14 cellular contexts compared by ENCODE assay signal in genomic region chr3:195467641-195468390, GRCh38. TPM values are rescaled to one million over a fixed set of nuclear protein-coding genes. Genes with fewer than 3 reads are reported as not detected.
DNase-seq lines count a peak whose midpoint lies in the region; ATAC-seq and TF ChIP-seq lines count a peak whose summit lies in the region.
"Had no signal": no experiment of that assay in that cellular context is flagged by ENCODE, and none has a peak within 500 bp of the region (broad histone marks: within the 10 kb centered on the region; RNA-seq: fewer than 3 reads in every experiment).

No MANE protein-coding gene starts in this region.

- no peaks in the 10 kb centered on the region for H3K36me3 Mint-ChIP-seq in activated naive CD4-positive, alpha-beta T cell treated with anti-CD3 and anti-CD28 coated beads for 36 hours (ENCODE audit: low read depth)
- H3K36me3 Mint-ChIP-seq in T-helper 1 cell treated with Interleukin-12 subunit alpha and Interleukin-12 subunit beta and Interleukin-4 antibody, amounts not matched to agents 30 μg/mL and 1 μg/mL, for 36 hours (ENCODE audit: low read depth) = peaks cover 9% of the 10 kb centered on the region

- CTCF ChIA-PET in activated naive CD4-positive, alpha-beta T cell treated with anti-CD3 and anti-CD28 coated beads for 36 hours (lab: Charles Lee) = no interaction called here

- intact Hi-C loops in activated naive CD4-positive, alpha-beta T cell treated with anti-CD3 and anti-CD28 coated beads for 36 hours (cut with micrococcal nuclease) = no loop called here

- H3K4me3 Mint-ChIP-seq in activated naive CD4-positive, alpha-beta T cell treated with anti-CD3 and anti-CD28 coated beads for 36 hours = no peak overlapping the region
- peak overlapping the region; percentile 20 for H3K4me3 Mint-ChIP-seq in T-helper 1 cell treated with Interleukin-12 subunit alpha and Interleukin-12 subunit beta and Interleukin-4 antibody, amounts not matched to agents 30 μg/mL and 1 μg/mL, for 36 hours

- H3K4me1 ChIP-seq in effector memory CD4-positive, alpha-beta T cell (ENCODE audit: control insufficient read depth, insufficient read depth, low read length, poor library complexity, severe bottlenecking) = no peaks in the 10 kb centered on the region

- DNase-seq in activated naive CD4-positive, alpha-beta T cell treated with anti-CD3 and anti-CD28 coated beads for 36 hours = no peak
- DNase-seq in activated naive CD4-positive, alpha-beta T cell treated with anti-CD3 and anti-CD28 coated beads, Interleukin-2, amount 50 U/mL, for 16 hours = no peak
- DNase-seq in epithelial cell of esophagus (ENCODE audit: low read depth) = peak; percentile 37
- no peak for DNase-seq in stimulated activated naive CD8-positive, alpha-beta T cell treated with anti-CD3 and anti-CD28 coated beads, Interleukin-15, Interleukin-2, amounts not matched to agents 100 U/mL and 50 U/mL, for 24 hours
- DNase-seq in effector memory CD4-positive, alpha-beta T cell = no peak
- no peak for DNase-seq in HPDE6-E6E7 (ENCODE audit: extremely low spot score)
- DNase-seq: aorta, DMS79 treated with DMSO at 0.1 percent for 48 hours, heart right ventricle, NCI-H187 treated with DMSO at 0.1 percent for 48 hours, nucleus accumbens had no signal

- H3K27me3 Mint-ChIP-seq in activated naive CD4-positive, alpha-beta T cell treated with anti-CD3 and anti-CD28 coated beads for 36 hours (ENCODE audit: low read depth) = no peaks in the 10 kb centered on the region
- peaks cover 10% of the 10 kb centered on the region for H3K27me3 Mint-ChIP-seq in T-helper 1 cell treated with Interleukin-12 subunit alpha and Interleukin-12 subunit beta and Interleukin-4 antibody, amounts not matched to agents 30 μg/mL and 1 μg/mL, for 36 hours (ENCODE audit: low read depth)

- no peak overlapping the region for H3K4me3 ChIP-seq in epithelial cell of esophagus (ENCODE audit: low read length)
- no peak overlapping the region for H3K4me3 ChIP-seq in effector memory CD4-positive, alpha-beta T cell (ENCODE audit: insufficient read depth, low read depth, low read length, poor library complexity, severe bottlenecking)
- H3K4me3 ChIP-seq: heart right ventricle, K562 had no signal

- no peak overlapping the region for H3K27ac ChIP-seq in effector memory CD4-positive, alpha-beta T cell (ENCODE audit: insufficient read depth, low read length, poor library complexity, severe bottlenecking)
- H3K27ac ChIP-seq: heart right ventricle had no signal

- H3K9me3 ChIP-seq in effector memory CD4-positive, alpha-beta T cell (ENCODE audit: control insufficient read depth, low read length) = no peaks in the 10 kb centered on the region
- H3K9me3 ChIP-seq: heart right ventricle had no signal

- H3K9me3 Mint-ChIP-seq in activated naive CD4-positive, alpha-beta T cell treated with anti-CD3 and anti-CD28 coated beads for 36 hours = peaks cover 15% of the 10 kb centered on the region
- H3K9me3 Mint-ChIP-seq in T-helper 1 cell treated with Interleukin-12 subunit alpha and Interleukin-12 subunit beta and Interleukin-4 antibody, amounts not matched to agents 30 μg/mL and 1 μg/mL, for 36 hours = peaks cover 18% of the 10 kb centered on the region

- H3K27me3 ChIP-seq in effector memory CD4-positive, alpha-beta T cell (replicated peaks; ENCODE audit: control insufficient read depth, insufficient read depth, low read length, poor library complexity, severe bottlenecking) = no peaks in the 10 kb centered on the region
- H3K27me3 ChIP-seq: heart right ventricle had no signal

- ATAC-seq in stimulated activated naive CD8-positive, alpha-beta T cell treated with anti-CD3 and anti-CD28 coated beads, Interleukin-15, Interleukin-2, amounts not matched to agents 100 U/mL and 50 U/mL, for 24 hours = peak; percentile 71
- ATAC-seq in GM18519 (IDR thresholded peaks at IDR 0.05; ENCODE audit: low FRiP score, unreplicated experiment) = no peak
- ATAC-seq: heart right ventricle, K562 had no signal

- peak overlapping the region; percentile 65 for H3K27ac Mint-ChIP-seq in activated naive CD4-positive, alpha-beta T cell treated with anti-CD3 and anti-CD28 coated beads for 36 hours
- peak overlapping the region; percentile 80 for H3K27ac Mint-ChIP-seq in T-helper 1 cell treated with Interleukin-12 subunit alpha and Interleukin-12 subunit beta and Interleukin-4 antibody, amounts not matched to agents 30 μg/mL and 1 μg/mL, for 36 hours

- TF ChIP-seq CTCF in epithelial cell of esophagus (IDR thresholded peaks at IDR 0.05; ENCODE audit: insufficient read depth, low read depth, low read length, missing control alignments) = no peak

- H3K36me3 ChIP-seq in effector memory CD4-positive, alpha-beta T cell (ENCODE audit: control insufficient read depth, insufficient read depth, low read length) = no peaks in the 10 kb centered on the region
- H3K36me3 ChIP-seq: heart right ventricle had no signal

- H3K4me1 Mint-ChIP-seq in activated naive CD4-positive, alpha-beta T cell treated with anti-CD3 and anti-CD28 coated beads for 36 hours (ENCODE audit: low read depth) = peaks cover 14% of the 10 kb centered on the region
- H3K4me1 Mint-ChIP-seq in T-helper 1 cell treated with Interleukin-12 subunit alpha and Interleukin-12 subunit beta and Interleukin-4 antibody, amounts not matched to agents 30 μg/mL and 1 μg/mL, for 36 hours (ENCODE audit: low read depth) = peaks cover 14% of the 10 kb centered on the region

RNA-seq across cellular contexts. Expression of gene ACAP2, which starts 25.0 kb away (rescaled TPM):
- 10 to 100 TPM; 37.9 to 42.1 TPM for total RNA-seq in activated naive CD4-positive, alpha-beta T cell treated with anti-CD3 and anti-CD28 coated beads for 36 hours
